ENCODE assay signal across 22 cellular contexts in the genomic region with DNA sequence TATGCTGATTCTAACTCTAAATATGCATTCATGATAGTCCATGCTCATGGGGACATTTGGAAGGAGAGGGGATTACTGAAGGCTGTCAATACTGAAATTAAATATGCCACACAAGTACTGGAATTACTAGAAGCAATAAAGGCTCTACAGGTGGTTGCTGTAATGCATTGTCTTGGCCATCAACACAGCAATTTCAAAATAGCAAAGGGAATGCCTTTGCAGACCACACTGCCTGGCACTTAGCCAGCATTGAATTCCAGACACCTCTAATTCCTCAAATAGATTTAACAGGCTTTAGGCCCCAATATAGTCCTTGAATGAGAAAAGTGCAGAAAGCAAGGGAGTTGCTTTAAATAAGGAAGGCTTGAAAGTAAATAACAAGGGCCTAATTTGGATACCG.
A peak's percentile ranks its signal among the peaks of the same experiment; 100 is the strongest.
DNase-seq lines count a peak whose midpoint lies in the region; ATAC-seq and TF ChIP-seq lines count a peak whose summit lies in the region.
"Had no signal": no experiment of that assay in that cellular context is flagged by ENCODE, and none has a peak within 500 bp of the region (broad histone marks: within the 10 kb centered on the region; RNA-seq: fewer than 3 reads in every experiment).

No MANE protein-coding gene starts in this region.

- H3K4me2 ChIP-seq in GM23338 (peak overlapping the region; percentile 9; the same call in 1 of the 2 replicates), PC-3 (ENCODE audit: low read length) (no peak overlapping the region), neural progenitor cell (no peak overlapping the region)
- H3K4me2 ChIP-seq: BLaER1, smooth muscle cell had no signal

- CTCF ChIA-PET in PC-3 (lab: Charles Lee) = no interaction called here

- peak; percentile 21 for DNase-seq in GM23338 (ENCODE audit: low spot score)
- peak; percentile 21 for DNase-seq in PC-3
- peak; percentile 60 for DNase-seq in fibroblast of the aortic adventitia (ENCODE audit: low read depth)
- DNase-seq in neural progenitor cell (ENCODE audit: low spot score) = peak; percentile 20
- no peak for DNase-seq in nephron progenitor cell
- DNase-seq in NCI-H187 treated with DMSO at 0.1 percent for 48 hours (lab: John Stamatoyannopoulos, UW) = no peak
- DNase-seq: activated B cell treated with CpG ODN at 0.5 μM for 24 hours; activated CD8-positive, alpha-beta memory T cell treated with anti-CD3 and anti-CD28 coated beads for 24 hours; activated effector memory CD4-positive, alpha-beta T cell treated with Interleukin-2 at 50 U/mL for 16 hours; amygdala; DMS79; HFFc6; KG1; NCI-H510A treated with DMSO at 0.1 percent for 48 hours; stimulated activated naive CD8-positive, alpha-beta T cell treated with anti-CD3 and anti-CD28 coated beads, Interleukin-15, Interleukin-2, amounts not matched to agents 100 U/mL and 50 U/mL, for 24 hours; SW 1271 had no signal

- H3K27me3 ChIP-seq in GM23338 (ENCODE audit: insufficient read depth) (no peaks in the 10 kb centered on the region), PC-3 (ENCODE audit: low read length) (no peaks in the 10 kb centered on the region), neural progenitor cell (no peaks in the 10 kb centered on the region)
- H3K27me3 ChIP-seq: BLaER1, neutrophil had no signal

- H3K4me3 ChIP-seq in GM23338 (no peak overlapping the region), PC-3 (ENCODE audit: low read length) (no peak overlapping the region), fibroblast of the aortic adventitia (ENCODE audit: low read depth, low read length) (no peak overlapping the region), neural progenitor cell (no peak overlapping the region)
- H3K4me3 ChIP-seq: BLaER1, smooth muscle cell had no signal

- TF ChIP-seq CTCF in GM23338 (conservative IDR thresholded peaks at IDR 0.05; ENCODE audit: low read depth in 2 of 2) (no peak), PC-3 (conservative IDR thresholded peaks at IDR 0.05; ENCODE audit: low read depth, low read length) (no peak), fibroblast of the aortic adventitia (IDR thresholded peaks at IDR 0.05; ENCODE audit: insufficient read depth, low read length) (no peak), neural progenitor cell (IDR thresholded peaks at IDR 0.05) (no peak), nephron progenitor cell (IDR thresholded peaks at IDR 0.05) (no peak)

- H3K27ac ChIP-seq in GM23338 (ENCODE audit: low read depth) (0 out of 2 replicates have a peak overlapping the region, but pooled peaks have one; percentile 2), PC-3 (ENCODE audit: low read length) (no peak overlapping the region), neural progenitor cell (no peak overlapping the region)
- H3K27ac ChIP-seq: BLaER1, neutrophil had no signal

- H3K36me3 Mint-ChIP-seq in GM23338 (ENCODE audit: low read depth) (peaks cover 5% of the 10 kb centered on the region), neural progenitor cell (no peaks in the 10 kb centered on the region), nephron progenitor cell (ENCODE audit: low read depth) (no peaks in the 10 kb centered on the region)

- H4K20me1 ChIP-seq in GM23338 (replicated peaks; ENCODE audit: insufficient read depth) (no peaks in the 10 kb centered on the region), PC-3 (ENCODE audit: low read length) (no peaks in the 10 kb centered on the region), neural progenitor cell (ENCODE audit: low read depth) (no peaks in the 10 kb centered on the region)
- H4K20me1 ChIP-seq: BLaER1 had no signal

- BruUV-seq in PC-3 (replicated peaks; lab: Mats Ljungman, UMichigan) = no TSS peak

- POLR2A ChIA-PET in PC-3 (lab: Charles Lee; ENCODE audit: unreplicated experiment) = no interaction called here

- H2AFZ ChIP-seq in GM23338 (no peak overlapping the region), PC-3 (ENCODE audit: low read length) (0 out of 2 replicates have a peak overlapping the region, but pooled peaks have one; percentile 39), neural progenitor cell (replicated peaks) (no peak overlapping the region)

- H3K9ac ChIP-seq in PC-3 (ENCODE audit: low read length) = no peak overlapping the region
- no peak overlapping the region for H3K9ac ChIP-seq in neural progenitor cell
- H3K9ac ChIP-seq: BLaER1 had no signal

- peaks cover 32% of the 10 kb centered on the region for H3K4me1 Mint-ChIP-seq in GM23338
- H3K4me1 Mint-ChIP-seq in neural progenitor cell = no peaks in the 10 kb centered on the region
- no peaks in the 10 kb centered on the region for H3K4me1 Mint-ChIP-seq in nephron progenitor cell

- no peaks in the 10 kb centered on the region for H3K36me3 ChIP-seq in GM23338 (ENCODE audit: insufficient read depth)
- no peaks in the 10 kb centered on the region for H3K36me3 ChIP-seq in PC-3 (ENCODE audit: low read depth, low read length)
- H3K36me3 ChIP-seq in neural progenitor cell = no peaks in the 10 kb centered on the region
- H3K36me3 ChIP-seq: BLaER1, neutrophil had no signal

- ATAC-seq in GM23338 (peak; percentile 54), PC-3 (no peak), GM21447 (IDR thresholded peaks at IDR 0.05; ENCODE audit: unreplicated experiment) (no peak), GM19035 (IDR thresholded peaks at IDR 0.05; ENCODE audit: unreplicated experiment) (no peak)
- ATAC-seq: Panc1; stimulated activated naive CD8-positive, alpha-beta T cell treated with anti-CD3 and anti-CD28 coated beads, Interleukin-15, Interleukin-2, amounts not matched to agents 100 U/mL and 50 U/mL, for 24 hours had no signal

- no peaks in the 10 kb centered on the region for H3F3A ChIP-seq in GM23338 (replicated peaks; ENCODE audit: low read depth)
- no peaks in the 10 kb centered on the region for H3F3A ChIP-seq in PC-3 (ENCODE audit: low read length, unreplicated experiment)
- peaks cover 24% of the 10 kb centered on the region for H3F3A ChIP-seq in neural progenitor cell (ENCODE audit: low read depth)

- H3K79me2 ChIP-seq in GM23338 (replicated peaks; ENCODE audit: insufficient read depth) (no peaks in the 10 kb centered on the region), PC-3 (ENCODE audit: low read length) (no peaks in the 10 kb centered on the region), neural progenitor cell (ENCODE audit: low read depth) (no peaks in the 10 kb centered on the region)

- H3K27ac Mint-ChIP-seq in GM23338 (peak overlapping the region; percentile 61; the same call in 1 of the 2 replicates), neural progenitor cell (no peak overlapping the region), nephron progenitor cell (no peak overlapping the region)
- H3K27ac Mint-ChIP-seq: activated B cell treated with CpG ODN at 0.5 μM for 24 hours, HFFc6 had no signal

- peaks cover 2% of the 10 kb centered on the region for H3K27me3 Mint-ChIP-seq in GM23338 (ENCODE audit: insufficient read depth, low read depth, poor library complexity)
- no peaks in the 10 kb centered on the region for H3K27me3 Mint-ChIP-seq in neural progenitor cell (ENCODE audit: insufficient read depth, low read depth)
- H3K27me3 Mint-ChIP-seq in nephron progenitor cell (ENCODE audit: low read depth, poor library complexity) = peaks cover 4% of the 10 kb centered on the region
- H3K27me3 Mint-ChIP-seq: activated B cell treated with CpG ODN at 0.5 μM for 24 hours had no signal

- H3K4me3 Mint-ChIP-seq in GM23338 (no peak overlapping the region), neural progenitor cell (no peak overlapping the region), nephron progenitor cell (no peak overlapping the region)
- H3K4me3 Mint-ChIP-seq: activated B cell treated with CpG ODN at 0.5 μM for 24 hours, HFFc6 had no signal

- intact Hi-C loops in PC-3 (cut with micrococcal nuclease) = no loop called here

- no peaks in the 10 kb centered on the region for H3K9me3 ChIP-seq in PC-3 (ENCODE audit: low read length)
- no peaks in the 10 kb centered on the region for H3K9me3 ChIP-seq in neural progenitor cell (ENCODE audit: low read depth)
- H3K9me3 ChIP-seq: BLaER1, neutrophil had no signal

- H3K9me2 ChIP-seq in GM23338 (ENCODE audit: insufficient read depth) (0 out of 2 replicates have a peak, but pooled peaks cover 3% of the 10 kb centered on the region), PC-3 (replicated peaks; ENCODE audit: low read length) (no peaks in the 10 kb centered on the region)

- H3K9me3 Mint-ChIP-seq in GM23338 = peaks cover 7% of the 10 kb centered on the region
- no peaks in the 10 kb centered on the region for H3K9me3 Mint-ChIP-seq in neural progenitor cell
- no peaks in the 10 kb centered on the region for H3K9me3 Mint-ChIP-seq in nephron progenitor cell
- H3K9me3 Mint-ChIP-seq: activated B cell treated with CpG ODN at 0.5 μM for 24 hours, HFFc6 had no signal

- H3K4me1 ChIP-seq in GM23338 (ENCODE audit: insufficient read depth) (peaks cover 24% of the 10 kb centered on the region), PC-3 (ENCODE audit: insufficient read depth, low read length) (peaks cover 22% of the 10 kb centered on the region), neural progenitor cell (peaks cover 35% of the 10 kb centered on the region)

TF ChIP-seq in GM23338, 12 proteins besides CTCF, POLR2A, EP300 and RAD21 (continues in another document):
- TF ChIP-seq ZNF114 (CRISPR knock-in tag; IDR thresholded peaks at IDR 0.05) = no peak
- no peak for TF ChIP-seq STAT1 (IDR thresholded peaks at IDR 0.05; ENCODE audit: unreplicated experiment)
- TF ChIP-seq, protein P1, sequence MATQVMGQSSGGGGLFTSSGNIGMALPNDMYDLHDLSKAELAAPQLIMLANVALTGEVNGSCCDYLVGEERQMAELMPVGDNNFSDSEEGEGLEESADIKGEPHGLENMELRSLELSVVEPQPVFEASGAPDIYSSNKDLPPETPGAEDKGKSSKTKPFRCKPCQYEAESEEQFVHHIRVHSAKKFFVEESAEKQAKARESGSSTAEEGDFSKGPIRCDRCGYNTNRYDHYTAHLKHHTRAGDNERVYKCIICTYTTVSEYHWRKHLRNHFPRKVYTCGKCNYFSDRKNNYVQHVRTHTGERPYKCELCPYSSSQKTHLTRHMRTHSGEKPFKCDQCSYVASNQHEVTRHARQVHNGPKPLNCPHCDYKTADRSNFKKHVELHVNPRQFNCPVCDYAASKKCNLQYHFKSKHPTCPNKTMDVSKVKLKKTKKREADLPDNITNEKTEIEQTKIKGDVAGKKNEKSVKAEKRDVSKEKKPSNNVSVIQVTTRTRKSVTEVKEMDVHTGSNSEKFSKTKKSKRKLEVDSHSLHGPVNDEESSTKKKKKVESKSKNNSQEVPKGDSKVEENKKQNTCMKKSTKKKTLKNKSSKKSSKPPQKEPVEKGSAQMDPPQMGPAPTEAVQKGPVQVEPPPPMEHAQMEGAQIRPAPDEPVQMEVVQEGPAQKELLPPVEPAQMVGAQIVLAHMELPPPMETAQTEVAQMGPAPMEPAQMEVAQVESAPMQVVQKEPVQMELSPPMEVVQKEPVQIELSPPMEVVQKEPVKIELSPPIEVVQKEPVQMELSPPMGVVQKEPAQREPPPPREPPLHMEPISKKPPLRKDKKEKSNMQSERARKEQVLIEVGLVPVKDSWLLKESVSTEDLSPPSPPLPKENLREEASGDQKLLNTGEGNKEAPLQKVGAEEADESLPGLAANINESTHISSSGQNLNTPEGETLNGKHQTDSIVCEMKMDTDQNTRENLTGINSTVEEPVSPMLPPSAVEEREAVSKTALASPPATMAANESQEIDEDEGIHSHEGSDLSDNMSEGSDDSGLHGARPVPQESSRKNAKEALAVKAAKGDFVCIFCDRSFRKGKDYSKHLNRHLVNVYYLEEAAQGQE (IDR thresholded peaks at IDR 0.05; ENCODE audit: unreplicated experiment) = no peak

Comparison
In these comparisons a context has a peak if more than half of its experiments do, and no peak if none do; other contexts are left out.
1. DNase-seq: peak in GM23338 (single experiment), PC-3 (single experiment), fibroblast of the aortic adventitia (single experiment) and neural progenitor cell (single experiment); none in nephron progenitor cell (single experiment) and NCI-H187 treated with DMSO at 0.1 percent for 48 hours (single experiment).